ENCODE assay signal across 22 cellular contexts in genomic region chr14:24054646-24055045, GRCh38. TPM values are rescaled to one million over a fixed set of nuclear protein-coding genes. Genes with fewer than 3 reads are reported as not detected.
DNase-seq lines count a peak whose midpoint lies in the region; ATAC-seq and TF ChIP-seq lines count a peak whose summit lies in the region.
"Had no signal": no experiment of that assay in that cellular context is flagged by ENCODE, and none has a peak within 500 bp of the region (broad histone marks: within the 10 kb centered on the region; RNA-seq: fewer than 3 reads in every experiment).

No MANE protein-coding gene starts in this region.

- peaks cover 0 to 20% of the 10 kb centered on the region in 2 experiments; a peak in 1 of 4 replicates for H3K4me1 ChIP-seq in SK-N-SH (ENCODE audit: control insufficient read depth in 1 of 2, insufficient read depth in 2 of 2, low read depth in 1 of 2, low read length in 1 of 2)

- H3K27me3 Mint-ChIP-seq in activated naive CD8-positive, alpha-beta T cell treated with anti-CD3 and anti-CD28 coated beads, Interleukin-2, amount 10 ng/mL, durations not matched to agents 7 days and 5 days = peaks cover 24% of the 10 kb centered on the region
- peaks cover 29% of the 10 kb centered on the region for H3K27me3 Mint-ChIP-seq in activated naive CD8-positive, alpha-beta T cell treated with anti-CD3 and anti-CD28 coated beads, Interleukin-2, amount 50 U/mL, for 24 hours
- peaks cover 12% of the 10 kb centered on the region for H3K27me3 Mint-ChIP-seq in neural crest cell (ENCODE audit: low read depth)

- H3K9me3 Mint-ChIP-seq in activated naive CD8-positive, alpha-beta T cell treated with anti-CD3 and anti-CD28 coated beads, Interleukin-2, amount 10 ng/mL, durations not matched to agents 7 days and 5 days = no peaks in the 10 kb centered on the region
- no peaks in the 10 kb centered on the region for H3K9me3 Mint-ChIP-seq in activated naive CD8-positive, alpha-beta T cell treated with anti-CD3 and anti-CD28 coated beads, Interleukin-2, amount 50 U/mL, for 24 hours
- H3K9me3 Mint-ChIP-seq in neural crest cell = no peaks in the 10 kb centered on the region
- H3K9me3 Mint-ChIP-seq: CD8-positive, alpha-beta T cell; GM23338; HFFc6 had no signal

- TF ChIP-seq CTCF in SK-N-SH (IDR thresholded peaks at IDR 0.05) = no peak
- TF ChIP-seq CTCF in neural crest cell (conservative IDR thresholded peaks at IDR 0.05) = no peak

- no peaks in the 10 kb centered on the region for H3K36me3 Mint-ChIP-seq in activated naive CD8-positive, alpha-beta T cell treated with anti-CD3 and anti-CD28 coated beads, Interleukin-2, amount 10 ng/mL, durations not matched to agents 7 days and 5 days
- H3K36me3 Mint-ChIP-seq in activated naive CD8-positive, alpha-beta T cell treated with anti-CD3 and anti-CD28 coated beads, Interleukin-2, amount 50 U/mL, for 24 hours (ENCODE audit: low read depth) = no peaks in the 10 kb centered on the region
- H3K36me3 Mint-ChIP-seq in neural crest cell (ENCODE audit: low read depth) = no peaks in the 10 kb centered on the region
- H3K36me3 Mint-ChIP-seq: CD8-positive, alpha-beta T cell had no signal

- no peak overlapping the region for H3K27ac Mint-ChIP-seq in activated naive CD8-positive, alpha-beta T cell treated with anti-CD3 and anti-CD28 coated beads, Interleukin-2, amount 10 ng/mL, durations not matched to agents 7 days and 5 days
- no peak overlapping the region for H3K27ac Mint-ChIP-seq in activated naive CD8-positive, alpha-beta T cell treated with anti-CD3 and anti-CD28 coated beads, Interleukin-2, amount 50 U/mL, for 24 hours
- no peak overlapping the region for H3K27ac Mint-ChIP-seq in neural crest cell (ENCODE audit: unreplicated experiment)
- H3K27ac Mint-ChIP-seq: CD14-positive monocyte, GM23338, HFFc6 had no signal

- H3F3A ChIP-seq in SK-N-SH (replicated peaks; ENCODE audit: insufficient read depth) = no peaks in the 10 kb centered on the region

- POLR2A ChIA-PET in SK-N-SH (lab: Yijun Ruan, JAX) = interaction anchor here (1.2 to 1.8 kb wide), 3 partner anchors 36 to 59 kb away, joined by 4 to 7 read pairs (median 4); partner anchors contain the start of gene PCK2
- POLR2A ChIA-PET in activated naive CD8-positive, alpha-beta T cell treated with anti-CD3 and anti-CD28 coated beads, Interleukin-2, amount 10 ng/mL, durations not matched to agents 7 days and 5 days (lab: Charles Lee) = interaction anchor here (1.1 kb wide), 1 partner anchor 21 kb away, joined by 3 read pairs; no protein-coding TSS in a partner anchor

- H3K4me3 ChIP-seq in SK-N-SH (ENCODE audit: low read depth in 2 of 2, low read length in 1 of 2) = no peak overlapping the region
- H3K4me3 ChIP-seq: A549, BLaER1, GM23338 had no signal

- no peak overlapping the region for H2AFZ ChIP-seq in SK-N-SH (ENCODE audit: low read depth)
- H2AFZ ChIP-seq: GM23338 had no signal

- DNase-seq in SK-N-SH = peak; percentile 1
- DNase-seq in activated naive CD8-positive, alpha-beta T cell treated with anti-CD3 and anti-CD28 coated beads, Interleukin-2, amount 10 ng/mL, durations not matched to agents 7 days and 5 days = peak; percentile 24
- no peak for DNase-seq in activated naive CD8-positive, alpha-beta T cell treated with anti-CD3 and anti-CD28 coated beads, Interleukin-2, amount 50 U/mL, for 24 hours
- DNase-seq in neural crest cell (ENCODE audit: low read depth, low spot score) = no peak
- DNase-seq in stimulated activated CD8-positive, alpha-beta memory T cell treated with anti-CD3 and anti-CD28 coated beads, Interleukin-4, amount 100 ng/mL, for 48 hours = no peak
- no peak for DNase-seq in GOT3 (lab: John Stamatoyannopoulos, UW)
- DNase-seq: AML-193; Calu3; CD8-positive, alpha-beta T cell; DMS79 treated with DMSO at 0.1 percent for 48 hours; GF-D8; HFFc6 had no signal

- H3K9ac ChIP-seq in SK-N-SH = no peak overlapping the region
- H3K9ac ChIP-seq: BLaER1 had no signal

- ATAC-seq in SK-N-SH treated with all-trans-retinoic acid at 6 μM for 48 hours = no peak
- no peak for ATAC-seq in activated naive CD8-positive, alpha-beta T cell treated with anti-CD3 and anti-CD28 coated beads, Interleukin-2, amount 10 ng/mL, durations not matched to agents 7 days and 5 days (ENCODE audit: low read depth)
- no peak for ATAC-seq in activated naive CD8-positive, alpha-beta T cell treated with anti-CD3 and anti-CD28 coated beads, Interleukin-2, amount 50 U/mL, for 24 hours
- ATAC-seq: A549; CD8-positive, alpha-beta T cell; GM23338; HCT116 had no signal

- 62% methylated on average over 5 of the region's 9 CpGs for WGBS in SK-N-SH (ENCODE audit: low lambda C conversion rate)

- H3K9me2 ChIP-seq in SK-N-SH = no peaks in the 10 kb centered on the region

- no peaks in the 10 kb centered on the region for H3K36me3 ChIP-seq in SK-N-SH (replicated peaks in 1 of 2; ENCODE audit: control insufficient read depth in 1 of 2, insufficient read depth in 2 of 2, low read length in 1 of 2)
- H3K36me3 ChIP-seq: BLaER1 had no signal

- CTCF ChIA-PET in SK-N-SH (lab: Yijun Ruan, JAX) = interaction anchor here (0.8 to 42.8 kb wide), 4 partner anchors 9 to 45 kb away, joined by 3 to 1159 read pairs (median 4); partner anchors contain the start of gene PCK2

- no peak overlapping the region for H3K4me3 Mint-ChIP-seq in activated naive CD8-positive, alpha-beta T cell treated with anti-CD3 and anti-CD28 coated beads, Interleukin-2, amount 10 ng/mL, durations not matched to agents 7 days and 5 days
- H3K4me3 Mint-ChIP-seq in activated naive CD8-positive, alpha-beta T cell treated with anti-CD3 and anti-CD28 coated beads, Interleukin-2, amount 50 U/mL, for 24 hours = no peak overlapping the region
- H3K4me3 Mint-ChIP-seq in neural crest cell = peak overlapping the region; percentile 61
- H3K4me3 Mint-ChIP-seq: CD14-positive monocyte; CD8-positive, alpha-beta T cell; GM23338; HFFc6 had no signal

- H3K9me3 ChIP-seq in SK-N-SH = no peaks in the 10 kb centered on the region
- H3K9me3 ChIP-seq: A549, BLaER1 had no signal

- no peaks in the 10 kb centered on the region for H3K27me3 ChIP-seq in SK-N-SH (ENCODE audit: insufficient read depth)

- H4K20me1 ChIP-seq in SK-N-SH (ENCODE audit: insufficient read depth) = no peaks in the 10 kb centered on the region
- H4K20me1 ChIP-seq: BLaER1 had no signal

- peaks cover 9% of the 10 kb centered on the region for H3K4me1 Mint-ChIP-seq in activated naive CD8-positive, alpha-beta T cell treated with anti-CD3 and anti-CD28 coated beads, Interleukin-2, amount 10 ng/mL, durations not matched to agents 7 days and 5 days
- H3K4me1 Mint-ChIP-seq in activated naive CD8-positive, alpha-beta T cell treated with anti-CD3 and anti-CD28 coated beads, Interleukin-2, amount 50 U/mL, for 24 hours = peaks cover 28% of the 10 kb centered on the region
- H3K4me1 Mint-ChIP-seq in neural crest cell = peaks cover 19% of the 10 kb centered on the region

- TF ChIP-seq RAD21 in SK-N-SH (IDR thresholded peaks at IDR 0.05; ENCODE audit: low read length) = no peak

- H3K79me2 ChIP-seq in SK-N-SH (ENCODE audit: insufficient read depth) = no peaks in the 10 kb centered on the region

- H3K4me2 ChIP-seq in SK-N-SH = no peak overlapping the region
- H3K4me2 ChIP-seq: A549, BLaER1, GM23338 had no signal

- TF ChIP-seq EP300 in SK-N-SH (IDR thresholded peaks at IDR 0.05; ENCODE audit: borderline replicate concordance in 1 of 2, low read depth in 1 of 2, low read length in 1 of 2) = no peak

- H3K27ac ChIP-seq in SK-N-SH (ENCODE audit: low read depth in 2 of 2, low read length in 1 of 2) = no peak overlapping the region
- H3K27ac ChIP-seq: 22Rv1, A549, BLaER1, HL-60 had no signal

TF ChIP-seq in SK-N-SH, 30 proteins besides CTCF, POLR2A, EP300 and RAD21:
- TF ChIP-seq GATA2 (CRISPR knock-in tag; IDR thresholded peaks at IDR 0.05) (no peak), RFX5 (IDR thresholded peaks at IDR 0.05; ENCODE audit: low read length) (no peak), RXRA (IDR thresholded peaks at IDR 0.05; ENCODE audit: borderline replicate concordance, low read depth) (no peak), TCF12 (IDR thresholded peaks at IDR 0.05) (no peak), GABPA (IDR thresholded peaks at IDR 0.05; ENCODE audit: low read depth) (no peak)

TF ChIP-seq in SK-N-SH treated with all-trans-retinoic acid at 6 μM for 48 hours, 23 proteins besides CTCF, POLR2A, EP300 and RAD21:
- TF ChIP-seq TCF4 (CRISPR knock-in tag; IDR thresholded peaks at IDR 0.05; ENCODE audit: borderline replicate concordance) = no peak
- no peak for TF ChIP-seq BACH2 (CRISPR knock-in tag; IDR thresholded peaks at IDR 0.05; ENCODE audit: borderline replicate concordance)
- no peak for TF ChIP-seq GLIS3 (CRISPR knock-in tag; IDR thresholded peaks at IDR 0.05)
- no peak for TF ChIP-seq ZNF8 (CRISPR knock-in tag; IDR thresholded peaks at IDR 0.05)
- TF ChIP-seq SNAI2 (CRISPR knock-in tag; IDR thresholded peaks at IDR 0.05) = no peak
- TF ChIP-seq ESRRG (CRISPR knock-in tag; IDR thresholded peaks at IDR 0.05) = no peak

RNA-seq across cellular contexts. Expression of gene CARMIL3, which starts 2.8 kb away (rescaled TPM):
- 0.32 and 0.43 TPM in 2 replicates for polyA plus RNA-seq in SK-N-SH (2012; rRNA removed)
- 0.06 and 0.30 TPM in 2 replicates for polyA plus RNA-seq in SK-N-SH (2012; cell fraction: cytosol; rRNA removed)
- 2.4 and 2.8 TPM in 2 replicates for polyA plus RNA-seq in SK-N-SH (2012; cell fraction: nucleus; rRNA removed)
- total RNA-seq in activated naive CD8-positive, alpha-beta T cell treated with anti-CD3 and anti-CD28 coated beads, Interleukin-2, amount 10 ng/mL, durations not matched to agents 7 days and 5 days = under 1 TPM; 0.80 to 0.91 TPM
- 9.3 and 9.4 TPM in 2 replicates for total RNA-seq in neural crest cell
- total RNA-seq: HFFc6 had no signal
- polyA plus RNA-seq: CD14-positive monocyte had no signal

RNA-seq across cellular contexts. Expression of gene CPNE6, which starts 16.7 kb away (rescaled TPM):
- polyA plus RNA-seq in SK-N-SH (2012; rRNA removed) = not detected in 2 replicates
- polyA plus RNA-seq in SK-N-SH (2012; cell fraction: cytosol; rRNA removed) = not detected in 2 replicates
- not detected in 2 replicates for polyA plus RNA-seq in SK-N-SH (2012; cell fraction: nucleus; rRNA removed)
- total RNA-seq in activated naive CD8-positive, alpha-beta T cell treated with anti-CD3 and anti-CD28 coated beads, Interleukin-2, amount 10 ng/mL, durations not matched to agents 7 days and 5 days = under 1 TPM in 1 of 2 experiments, not detected in 1; 0.14 TPM
- total RNA-seq in neural crest cell = not detected in 2 replicates
- total RNA-seq: Calu3; CD8-positive, alpha-beta T cell; GM23338; H7; HFFc6; HT1080 had no signal
- polyA plus RNA-seq: A549, CD14-positive monocyte had no signal

RNA-seq across cellular contexts. Expression of gene PCK2, which starts 39.5 kb away (rescaled TPM):
- 16.2 and 16.6 TPM in 2 replicates for polyA plus RNA-seq in SK-N-SH (2012; rRNA removed)
- polyA plus RNA-seq in SK-N-SH (2012; cell fraction: cytosol; rRNA removed) = 6.7 and 10.9 TPM in 2 replicates
- 21.2 and 23.0 TPM in 2 replicates for polyA plus RNA-seq in SK-N-SH (2012; cell fraction: nucleus; rRNA removed)
- 10 to 100 TPM; 47.4 to 50.6 TPM for total RNA-seq in activated naive CD8-positive, alpha-beta T cell treated with anti-CD3 and anti-CD28 coated beads, Interleukin-2, amount 10 ng/mL, durations not matched to agents 7 days and 5 days
- 26.1 and 26.7 TPM in 2 replicates for total RNA-seq in neural crest cell

RNA-seq across cellular contexts. Expression of gene DCAF11, which starts 59.9 kb away (rescaled TPM):
- polyA plus RNA-seq in SK-N-SH (2012; rRNA removed) = 34.6 and 36.7 TPM in 2 replicates
- polyA plus RNA-seq in SK-N-SH (2012; cell fraction: cytosol; rRNA removed) = 22.5 and 30.9 TPM in 2 replicates
- polyA plus RNA-seq in SK-N-SH (2012; cell fraction: nucleus; rRNA removed) = 37.1 and 43.1 TPM in 2 replicates
- total RNA-seq in activated naive CD8-positive, alpha-beta T cell treated with anti-CD3 and anti-CD28 coated beads, Interleukin-2, amount 10 ng/mL, durations not matched to agents 7 days and 5 days = 100 to 1,000 TPM; 100 to 105 TPM
- total RNA-seq in neural crest cell = 52.5 and 53.9 TPM in 2 replicates

Comparison
In these comparisons a context has a peak if more than half of its experiments do, and no peak if none do; other contexts are left out.
1. DNase-seq: peak in SK-N-SH (single experiment) and activated naive CD8-positive, alpha-beta T cell treated with anti-CD3 and anti-CD28 coated beads, Interleukin-2, amount 10 ng/mL, durations not matched to agents 7 days and 5 days (single experiment); none in activated naive CD8-positive, alpha-beta T cell treated with anti-CD3 and anti-CD28 coated beads, Interleukin-2, amount 50 U/mL, for 24 hours (single experiment), neural crest cell (single experiment), stimulated activated CD8-positive, alpha-beta memory T cell treated with anti-CD3 and anti-CD28 coated beads, Interleukin-4, amount 100 ng/mL, for 48 hours (single experiment) and GOT3 (single experiment).